In the genomic region with DNA sequence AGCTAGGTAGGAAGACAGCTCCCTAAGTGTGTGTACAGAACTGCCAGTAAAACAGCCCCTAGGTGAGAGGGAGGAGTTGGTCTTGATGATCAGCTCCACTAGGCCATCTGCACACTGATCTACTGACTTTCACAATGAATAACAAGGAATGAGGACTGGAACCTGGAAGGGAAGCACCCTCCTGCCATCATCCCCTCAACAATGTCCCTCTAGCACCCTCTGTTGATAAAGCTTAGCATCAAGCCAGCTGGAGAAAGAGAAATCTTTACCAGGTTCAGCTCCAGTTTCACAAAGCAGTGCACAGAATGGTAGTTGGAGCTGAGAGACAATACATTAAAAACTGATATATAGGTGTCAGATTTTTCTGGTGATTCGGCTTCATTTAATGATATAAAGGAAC, we compare ENCODE assay signal across 8 cellular contexts. TPM values are rescaled to one million over a fixed set of nuclear protein-coding genes. Genes with fewer than 3 reads are reported as not detected.
A peak's percentile ranks its signal among the peaks of the same experiment; 100 is the strongest.
DNase-seq lines count a peak whose midpoint lies in the region; ATAC-seq, FAIRE-seq and TF ChIP-seq lines count a peak whose summit lies in the region.

No MANE protein-coding gene starts in this region.

- H3K36me3 Mint-ChIP-seq in activated CD8-positive, alpha-beta memory T cell treated with anti-CD3 and anti-CD28 coated beads, Interleukin-2, amount 10 ng/mL, durations not matched to agents 7 days and 5 days: no peaks in the 10 kb centered on the region

- no peaks in the 10 kb centered on the region for H3K27me3 Mint-ChIP-seq in activated CD8-positive, alpha-beta memory T cell treated with anti-CD3 and anti-CD28 coated beads, Interleukin-2, amount 10 ng/mL, durations not matched to agents 7 days and 5 days

- DNase-seq in NCI-H2196 (lab: John Stamatoyannopoulos, UW; ENCODE audit: unreplicated experiment) (peak; percentile 11), dorsolateral prefrontal cortex (no peak), retina (peak; percentile 58), GM12892 (ENCODE audit: insufficient read length) (no peak)
- no peak for DNase-seq in activated CD8-positive, alpha-beta memory T cell treated with anti-CD3 and anti-CD28 coated beads, Interleukin-2, amount 10 ng/mL, durations not matched to agents 7 days and 5 days

- no peak overlapping the region for H3K4me3 Mint-ChIP-seq in activated CD8-positive, alpha-beta memory T cell treated with anti-CD3 and anti-CD28 coated beads, Interleukin-2, amount 10 ng/mL, durations not matched to agents 7 days and 5 days

- intact Hi-C loops in dorsolateral prefrontal cortex (cut with DNase I): no loop called here

- CTCF ChIA-PET in activated CD8-positive, alpha-beta memory T cell treated with anti-CD3 and anti-CD28 coated beads, Interleukin-2, amount 10 ng/mL, durations not matched to agents 7 days and 5 days (lab: Charles Lee): no interaction called here

- H3K4me3 ChIP-seq in dorsolateral prefrontal cortex: no peak overlapping the region

- TF ChIP-seq POLR2A in GM12892 (IDR thresholded peaks at IDR 0.05; ENCODE audit: low read depth, low read length): no peak

- H3K27ac Mint-ChIP-seq in activated CD8-positive, alpha-beta memory T cell treated with anti-CD3 and anti-CD28 coated beads, Interleukin-2, amount 10 ng/mL, durations not matched to agents 7 days and 5 days: no peak overlapping the region

- H3K9me3 Mint-ChIP-seq in activated CD8-positive, alpha-beta memory T cell treated with anti-CD3 and anti-CD28 coated beads, Interleukin-2, amount 10 ng/mL, durations not matched to agents 7 days and 5 days (ENCODE audit: low read depth): no peaks in the 10 kb centered on the region

- no peaks in the 10 kb centered on the region for H3K4me1 Mint-ChIP-seq in activated CD8-positive, alpha-beta memory T cell treated with anti-CD3 and anti-CD28 coated beads, Interleukin-2, amount 10 ng/mL, durations not matched to agents 7 days and 5 days

- H3K27ac ChIP-seq in C4-2B (no peak overlapping the region), dorsolateral prefrontal cortex (no peak overlapping the region)

- TF ChIP-seq CTCF in C4-2B (conservative IDR thresholded peaks at IDR 0.05): peak; percentile 78
- peak in 32 of 56 donors; percentile 9 to 46 (median 24) for TF ChIP-seq CTCF in dorsolateral prefrontal cortex (IDR thresholded peaks at IDR 0.05 in 54 of 56, conservative IDR thresholded peaks at IDR 0.05 in 2 of 56; ENCODE audit: low read depth in 1 of 56, partially characterized antibody in 56 of 56)

- ATAC-seq in GM21723 (IDR thresholded peaks at IDR 0.05; ENCODE audit: unreplicated experiment): peak; percentile 67
- no peak for ATAC-seq in activated CD8-positive, alpha-beta memory T cell treated with anti-CD3 and anti-CD28 coated beads, Interleukin-2, amount 10 ng/mL, durations not matched to agents 7 days and 5 days
- no peak for ATAC-seq in HG02938 (IDR thresholded peaks at IDR 0.05; ENCODE audit: unreplicated experiment)

- H3K27me3 ChIP-seq in dorsolateral prefrontal cortex: no peaks in the 10 kb centered on the region

- no peak for FAIRE-seq in GM12892 (lab: Jason Lieb, UNC)

RNA-seq across cellular contexts. Expression of a gene that starts 57.2 kb away (rescaled TPM):
- 10 to 100 TPM in 60 of 120 experiments, 1 to 10 TPM in 60; 5.5 to 15.5 (median 10.0) TPM for total RNA-seq in dorsolateral prefrontal cortex
- total RNA-seq in activated CD8-positive, alpha-beta memory T cell treated with anti-CD3 and anti-CD28 coated beads, Interleukin-2, amount 10 ng/mL, durations not matched to agents 7 days and 5 days: 1 to 10 TPM; 2.6 to 3.0 TPM
- 4.3 TPM for polyA plus RNA-seq in GM12892 (2012; ENCODE audit: missing spikeins)

Comparison
In these comparisons a context has a peak if more than half of its experiments do, and no peak if none do; other contexts are left out.
1. DNase-seq: peak in NCI-H2196 (single experiment) and retina (single experiment); none in dorsolateral prefrontal cortex (0 of 10), activated CD8-positive, alpha-beta memory T cell treated with anti-CD3 and anti-CD28 coated beads, Interleukin-2, amount 10 ng/mL, durations not matched to agents 7 days and 5 days (single experiment) and GM12892 (single experiment).